18 cellular contexts compared by ENCODE assay signal in the genomic region with DNA sequence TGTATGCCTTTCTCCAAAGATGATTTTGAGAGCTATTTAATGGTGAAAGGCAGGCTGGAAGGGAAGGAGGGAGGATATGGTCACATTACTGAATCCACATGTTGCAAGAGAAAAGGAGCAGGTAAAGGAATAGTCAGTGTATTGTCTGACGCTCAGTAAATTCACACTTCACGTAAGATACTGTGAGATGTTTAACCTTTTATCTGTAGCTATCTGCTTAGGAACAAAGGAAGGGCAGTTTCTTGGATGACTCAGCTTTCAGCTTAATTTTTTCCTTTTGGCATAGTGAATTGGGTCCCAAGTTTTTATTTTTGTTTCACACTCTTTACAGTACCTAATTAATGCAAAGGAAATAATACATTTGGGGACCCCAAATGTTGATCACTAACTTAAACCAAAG.
DNase-seq lines count a peak whose midpoint lies in the region; ATAC-seq, FAIRE-seq and TF ChIP-seq lines count a peak whose summit lies in the region.
"Had no signal": no experiment of that assay in that cellular context is flagged by ENCODE, and none has a peak within 500 bp of the region (broad histone marks: within the 10 kb centered on the region; RNA-seq: fewer than 3 reads in every experiment).

No MANE protein-coding gene starts in this region.

- TF ChIP-seq EP300 in K562 (IDR thresholded peaks at IDR 0.05; ENCODE audit: low read length) = no peak

- H3K9me3 Mint-ChIP-seq in Calu3 (ENCODE audit: low read depth, unreplicated experiment) = no peaks in the 10 kb centered on the region
- H3K9me3 Mint-ChIP-seq: CD4-positive, alpha-beta T cell had no signal

- TF ChIP-seq POLR2A in K562 (conservative IDR thresholded peaks at IDR 0.05) = no peak
- no peak for TF ChIP-seq POLR2A in right lobe of liver (IDR thresholded peaks at IDR 0.05)

- H3K4me3 Mint-ChIP-seq in Calu3 (ENCODE audit: low read depth, unreplicated experiment) = no peak overlapping the region
- H3K4me3 Mint-ChIP-seq: B cell; CD4-positive, alpha-beta T cell had no signal

- no peaks in the 10 kb centered on the region for H3K27me3 ChIP-seq in HUES6 (ENCODE audit: control insufficient read depth, insufficient read depth, low read length)
- H3K27me3 ChIP-seq in K562 (ENCODE audit: control insufficient read depth in 2 of 2, insufficient read depth in 2 of 2, low read length in 2 of 2) = no peaks in the 10 kb centered on the region; a peak in 1 of 5 replicates
- H3K27me3 ChIP-seq in right lobe of liver = no peaks in the 10 kb centered on the region

- peak; percentile 61; the same call in 2 of the 3 replicates for ATAC-seq in K562
- ATAC-seq in GM21723 (IDR thresholded peaks at IDR 0.05; ENCODE audit: unreplicated experiment) = no peak
- ATAC-seq in GM21515 (IDR thresholded peaks at IDR 0.05; ENCODE audit: unreplicated experiment) = no peak
- no peak for ATAC-seq in right lobe of liver

- WGBS in K562 (ENCODE audit: insufficient coverage, low coverage, missing lambda C conversion rate) = 5% methylated on average over 2 of the region's 2 CpGs
- WGBS in right lobe of liver (ENCODE audit: insufficient coverage, low coverage, low lambda C conversion rate, missing lambda C conversion rate) = 56% methylated on average over 2 of the region's 2 CpGs

- TF ChIP-seq CTCF in Calu3 (IDR thresholded peaks at IDR 0.05; ENCODE audit: unreplicated experiment) (no peak), K562 (IDR thresholded peaks at IDR 0.05 in 2 of 3, conservative IDR thresholded peaks at IDR 0.05 in 1 of 3; ENCODE audit: insufficient read depth in 2 of 3, low read depth in 1 of 3, low read length in 3 of 3) (no peak), right lobe of liver (IDR thresholded peaks at IDR 0.05) (no peak)

- no peak for FAIRE-seq in K562 (lab: Jason Lieb, UNC)
- FAIRE-seq: G401.6 had no signal

- H3K9ac ChIP-seq in HUES6 (ENCODE audit: low read length) (no peak overlapping the region), K562 (ENCODE audit: insufficient read depth in 1 of 2, low read depth in 2 of 2, low read length in 2 of 2) (no peak overlapping the region)
- H3K9ac ChIP-seq: GM23248 had no signal

- H3K9me3 ChIP-seq in HUES6 (ENCODE audit: control insufficient read depth, insufficient read depth, low read depth, low read length) (no peaks in the 10 kb centered on the region), K562 (replicated peaks; ENCODE audit: control insufficient read depth, insufficient read depth, low read depth, low read length) (no peaks in the 10 kb centered on the region), right lobe of liver (no peaks in the 10 kb centered on the region)
- H3K9me3 ChIP-seq: HAP-1 had no signal

- H3K36me3 ChIP-seq in HUES6 (ENCODE audit: control insufficient read depth, insufficient read depth, low read length) (peaks cover 14% of the 10 kb centered on the region), K562 (ENCODE audit: control insufficient read depth, insufficient read depth, low read length) (peaks cover 12% of the 10 kb centered on the region; the same call in 1 of the 3 replicates), right lobe of liver (no peaks in the 10 kb centered on the region)

- TF ChIP-seq RAD21 in K562 (CRISPR knock-in tag; conservative IDR thresholded peaks at IDR 0.05 in 1 of 2, IDR thresholded peaks at IDR 0.05 in 1 of 2) = no peak

- peaks cover 8% of the 10 kb centered on the region for H3K36me3 Mint-ChIP-seq in Calu3 (ENCODE audit: insufficient read depth, unreplicated experiment)

- H3K4me2 ChIP-seq in K562 (ENCODE audit: insufficient read depth, low read length) = no peak overlapping the region; the same call in 1 of the 2 replicates

- DNase-seq in Calu3 (no peak), K562 (ENCODE audit: extremely low read depth in 1 of 4, low spot score in 3 of 4) (peak in 1 of 4 experiments; percentile 10), left kidney (ENCODE audit: low read depth, low spot score) (peak; percentile 34), right lobe of liver (no peak), NCI-H2196 treated with DMSO at 0.1 percent for 48 hours (lab: John Stamatoyannopoulos, UW; ENCODE audit: unreplicated experiment) (no peak)
- DNase-seq: 8988T; ACHN; C1 segment of cervical spinal cord; CD4-positive, alpha-beta T cell; DMS79; EL; GM23248 had no signal

- POLR2A ChIA-PET in K562 (lab: Yijun Ruan, JAX) = interaction anchor here (1.0 to 1.4 kb wide), 2 partner anchors 9 to 11 kb away, joined by 3 to 5 read pairs; no protein-coding TSS in a partner anchor

- no peak overlapping the region for H3K4me3 ChIP-seq in HUES6 (ENCODE audit: low read depth, low read length)
- H3K4me3 ChIP-seq in K562 = no peak overlapping the region
- H3K4me3 ChIP-seq in right lobe of liver = no peak overlapping the region
- H3K4me3 ChIP-seq: GM23248, HAP-1 had no signal

- H3K27ac Mint-ChIP-seq in Calu3 (ENCODE audit: unreplicated experiment) = no peak overlapping the region
- H3K27ac Mint-ChIP-seq: B cell; CD4-positive, alpha-beta T cell had no signal

- H3K27ac ChIP-seq in HUES6 (ENCODE audit: low read depth, low read length) (peak overlapping the region; percentile 2; the same call in 1 of the 2 replicates), K562 (ENCODE audit: extremely low read depth, low read depth, low read length) (no peak overlapping the region), right lobe of liver (no peak overlapping the region)
- H3K27ac ChIP-seq: GM23248 had no signal

- H3K4me1 ChIP-seq in HUES6 (ENCODE audit: control insufficient read depth, insufficient read depth, low read length) (peaks cover 21% of the 10 kb centered on the region), K562 (replicated peaks in 1 of 2; ENCODE audit: control insufficient read depth in 2 of 2, insufficient read depth in 2 of 2, low read length in 2 of 2) (peaks cover 4 to 10% of the 10 kb centered on the region in 2 experiments; a peak in 3 of 5 replicates), right lobe of liver (no peaks in the 10 kb centered on the region)
- H3K4me1 ChIP-seq: HAP-1 had no signal

- no peaks in the 10 kb centered on the region for H3K4me1 Mint-ChIP-seq in Calu3 (ENCODE audit: low read depth, unreplicated experiment)

- BruUV-seq in Calu3 (replicated peaks; lab: Mats Ljungman, UMichigan) (TSS peak; percentile 9), K562 (replicated peaks; lab: Mats Ljungman, UMichigan) (no TSS peak)

- no peaks in the 10 kb centered on the region for H3K79me2 ChIP-seq in K562 (ENCODE audit: control insufficient read depth, insufficient read depth, low read length)

- in situ Hi-C loops in K562 (cut with MboI) = no loop called here

- intact Hi-C loops in Calu3 (cut with micrococcal nuclease; ENCODE audit: unreplicated experiment) (no loop called here), K562 (cut with micrococcal nuclease) (no loop called here), right lobe of liver (cut with DNase I) (no loop called here)

- H2AFZ ChIP-seq in K562 (ENCODE audit: low read depth, low read length) = no peak overlapping the region
- H2AFZ ChIP-seq: GM23248 had no signal

- H4K20me1 ChIP-seq in K562 (replicated peaks; ENCODE audit: control insufficient read depth, insufficient read depth, low read length) = no peaks in the 10 kb centered on the region

- CTCF ChIA-PET in Calu3 (lab: Charles Lee) (no interaction called here), K562 (lab: Yijun Ruan, JAX; ENCODE audit: low intra/inter-chr PET ratio) (no interaction called here)

- H3K9me1 ChIP-seq in K562 (ENCODE audit: control insufficient read depth, insufficient read depth, low read length) = no peaks in the 10 kb centered on the region

- no peaks in the 10 kb centered on the region for H3K27me3 Mint-ChIP-seq in Calu3 (ENCODE audit: unreplicated experiment)
- H3K27me3 Mint-ChIP-seq: B cell; CD4-positive, alpha-beta T cell had no signal

TF ChIP-seq in K562, 482 proteins besides CTCF, POLR2A, EP300 and RAD21 (continues in another document):
- no peak for TF ChIP-seq MCM2 (IDR thresholded peaks at IDR 0.05; ENCODE audit: low read depth)
- TF ChIP-seq RFX7 (CRISPR knock-in tag; IDR thresholded peaks at IDR 0.05) = no peak
- no peak for TF ChIP-seq ZNF408 (CRISPR knock-in tag; IDR thresholded peaks at IDR 0.05; ENCODE audit: low read depth)
- no peak for TF ChIP-seq JUN (IDR thresholded peaks at IDR 0.05; ENCODE audit: borderline replicate concordance, low read depth, low read length)
- no peak for TF ChIP-seq JUN (CRISPR knock-in tag; IDR thresholded peaks at IDR 0.05; ENCODE audit: borderline replicate concordance)
- no peak for TF ChIP-seq YY1 (IDR thresholded peaks at IDR 0.05; ENCODE audit: borderline replicate concordance in 1 of 3, control insufficient read depth in 1 of 3, extremely low read depth in 1 of 3, insufficient read depth in 3 of 3, insufficient read length in 1 of 3, insufficient replicate concordance in 2 of 3, low read depth in 1 of 3, low read length in 2 of 3)
- TF ChIP-seq ZNF354B (CRISPR knock-in tag; IDR thresholded peaks at IDR 0.05) = no peak
- TF ChIP-seq RB1 (IDR thresholded peaks at IDR 0.05; ENCODE audit: low read depth) = no peak
- no peak for TF ChIP-seq ILF3 (IDR thresholded peaks at IDR 0.05; ENCODE audit: borderline replicate concordance)
- no peak for TF ChIP-seq TSC22D4 (tag; IDR thresholded peaks at IDR 0.05)
- TF ChIP-seq DNMT1 (IDR thresholded peaks at IDR 0.05) = no peak
- TF ChIP-seq, protein P1, sequence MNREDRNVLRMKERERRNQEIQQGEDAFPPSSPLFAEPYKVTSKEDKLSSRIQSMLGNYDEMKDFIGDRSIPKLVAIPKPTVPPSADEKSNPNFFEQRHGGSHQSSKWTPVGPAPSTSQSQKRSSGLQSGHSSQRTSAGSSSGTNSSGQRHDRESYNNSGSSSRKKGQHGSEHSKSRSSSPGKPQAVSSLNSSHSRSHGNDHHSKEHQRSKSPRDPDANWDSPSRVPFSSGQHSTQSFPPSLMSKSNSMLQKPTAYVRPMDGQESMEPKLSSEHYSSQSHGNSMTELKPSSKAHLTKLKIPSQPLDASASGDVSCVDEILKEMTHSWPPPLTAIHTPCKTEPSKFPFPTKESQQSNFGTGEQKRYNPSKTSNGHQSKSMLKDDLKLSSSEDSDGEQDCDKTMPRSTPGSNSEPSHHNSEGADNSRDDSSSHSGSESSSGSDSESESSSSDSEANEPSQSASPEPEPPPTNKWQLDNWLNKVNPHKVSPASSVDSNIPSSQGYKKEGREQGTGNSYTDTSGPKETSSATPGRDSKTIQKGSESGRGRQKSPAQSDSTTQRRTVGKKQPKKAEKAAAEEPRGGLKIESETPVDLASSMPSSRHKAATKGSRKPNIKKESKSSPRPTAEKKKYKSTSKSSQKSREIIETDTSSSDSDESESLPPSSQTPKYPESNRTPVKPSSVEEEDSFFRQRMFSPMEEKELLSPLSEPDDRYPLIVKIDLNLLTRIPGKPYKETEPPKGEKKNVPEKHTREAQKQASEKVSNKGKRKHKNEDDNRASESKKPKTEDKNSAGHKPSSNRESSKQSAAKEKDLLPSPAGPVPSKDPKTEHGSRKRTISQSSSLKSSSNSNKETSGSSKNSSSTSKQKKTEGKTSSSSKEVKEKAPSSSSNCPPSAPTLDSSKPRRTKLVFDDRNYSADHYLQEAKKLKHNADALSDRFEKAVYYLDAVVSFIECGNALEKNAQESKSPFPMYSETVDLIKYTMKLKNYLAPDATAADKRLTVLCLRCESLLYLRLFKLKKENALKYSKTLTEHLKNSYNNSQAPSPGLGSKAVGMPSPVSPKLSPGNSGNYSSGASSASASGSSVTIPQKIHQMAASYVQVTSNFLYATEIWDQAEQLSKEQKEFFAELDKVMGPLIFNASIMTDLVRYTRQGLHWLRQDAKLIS (CRISPR knock-in tag; IDR thresholded peaks at IDR 0.05) = no peak
